17 cellular contexts compared by ENCODE assay signal in genomic region chr1:208569181-208569580, GRCh38.
"Had no signal": no experiment of that assay in that cellular context is flagged by ENCODE, and none has a peak within 500 bp of the region (broad histone marks: within the 10 kb centered on the region; RNA-seq: fewer than 3 reads in every experiment).

No MANE protein-coding gene starts in this region.

- H3K4me3 ChIP-seq: dorsolateral prefrontal cortex, esophagus squamous epithelium, mucosa of descending colon, right atrium auricular region, sigmoid colon, skin epidermis, stomach, thoracic aorta, transverse colon had no signal

- H3K4me1 ChIP-seq: right atrium auricular region, sigmoid colon, stomach, transverse colon had no signal

- H3K27me3 ChIP-seq: right atrium auricular region, sigmoid colon, stomach, transverse colon had no signal

- H3K36me3 ChIP-seq: esophagus squamous epithelium, right atrium auricular region, sigmoid colon, stomach, thoracic aorta, transverse colon had no signal

- H3K27ac ChIP-seq: dorsolateral prefrontal cortex, esophagus squamous epithelium, right atrium auricular region, sigmoid colon, skin epidermis, stomach, thoracic aorta, transverse colon had no signal

- H3K9me3 ChIP-seq: esophagus squamous epithelium, mucosa of descending colon, right atrium auricular region, sigmoid colon, thoracic aorta, transverse colon had no signal

- H3K4me3 Mint-ChIP-seq: naive thymus-derived CD8-positive, alpha-beta T cell had no signal

- H3K27ac Mint-ChIP-seq: naive thymus-derived CD8-positive, alpha-beta T cell had no signal

- H3K4me1 Mint-ChIP-seq: naive thymus-derived CD8-positive, alpha-beta T cell had no signal

- DNase-seq: cortex of kidney; dorsolateral prefrontal cortex; effector CD8-positive, alpha-beta T cell; esophagus squamous epithelium; foreskin fibroblast; mucosa of descending colon; naive thymus-derived CD8-positive, alpha-beta T cell; posterior cingulate gyrus; sigmoid colon; stimulated activated CD4-positive, alpha-beta T cell treated with anti-CD3 and anti-CD28 coated beads, Interleukin-2, amount 100 ng/mL, for 24 hours; stimulated activated naive CD4-positive, alpha-beta T cell; stomach; substantia nigra; transverse colon had no signal
